ENCODE assay signal across 8 cellular contexts in the genomic region with DNA sequence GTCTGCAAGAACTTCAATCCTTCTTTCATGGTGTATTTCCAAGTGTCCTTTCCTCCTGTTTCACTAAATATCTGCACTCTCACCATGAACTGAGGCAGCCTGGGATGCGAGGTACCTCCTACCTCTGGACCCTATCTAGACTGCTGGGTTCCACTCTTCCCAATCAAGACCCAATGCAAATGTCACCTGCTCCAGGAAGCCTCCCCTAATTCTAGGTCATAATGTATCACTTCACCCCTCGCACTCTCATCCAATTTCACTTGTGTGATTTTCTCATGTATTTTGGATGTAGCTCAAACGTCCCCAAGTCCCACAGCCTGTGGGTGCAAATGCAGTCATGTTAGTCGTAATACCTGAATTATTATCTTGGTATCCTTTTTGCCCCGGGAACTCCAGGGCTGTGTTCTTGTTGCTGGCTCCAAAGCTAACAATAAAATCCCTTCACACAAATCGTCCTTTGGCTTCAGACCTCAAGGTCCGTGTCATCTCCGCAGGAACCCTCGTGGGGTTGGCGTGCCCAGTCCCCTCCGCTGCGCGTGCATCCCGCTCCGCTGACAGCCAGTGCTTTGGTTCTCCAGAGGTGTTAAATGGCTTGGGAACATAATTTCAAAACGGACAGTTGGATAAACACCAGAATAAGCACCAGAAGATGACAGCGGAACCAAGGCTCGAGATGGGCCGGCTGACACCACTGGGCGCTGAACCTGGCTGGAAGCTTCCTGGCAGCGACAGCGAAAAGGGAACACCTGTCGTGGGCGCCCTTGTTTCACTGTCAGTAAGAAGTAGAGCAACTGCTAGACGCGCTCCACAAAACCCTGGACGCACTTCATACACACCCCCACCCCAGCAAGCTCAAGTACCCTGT. TPM values are rescaled to one million over a fixed set of nuclear protein-coding genes. Genes with fewer than 3 reads are reported as not detected.
A peak's percentile ranks its signal among the peaks of the same experiment; 100 is the strongest.
DNase-seq lines count a peak whose midpoint lies in the region; ATAC-seq and TF ChIP-seq lines count a peak whose summit lies in the region.

No MANE protein-coding gene starts in this region.

- H3K18ac ChIP-seq in mesendoderm (ENCODE audit: low read length), result no peak overlapping the region

- H3K56ac ChIP-seq in mesendoderm (ENCODE audit: low read length), result peak overlapping the region; percentile 89

- ATAC-seq in heart right ventricle, result no peak
- no peak for ATAC-seq in left cardiac atrium
- no peak for ATAC-seq in body of pancreas
- no peak for ATAC-seq in upper lobe of right lung
- ATAC-seq in HG02610 (IDR thresholded peaks at IDR 0.05; ENCODE audit: unreplicated experiment), result no peak

- H3K27me3 ChIP-seq in heart right ventricle (no peaks in the 10 kb centered on the region), body of pancreas (no peaks in the 10 kb centered on the region), mesendoderm (ENCODE audit: insufficient read depth, low read length, poor library complexity) (no peaks in the 10 kb centered on the region), upper lobe of right lung (no peaks in the 10 kb centered on the region)

- intact Hi-C loops in heart right ventricle (cut with DNase I) (loop anchor here in 6 of 10 donors (5.0 to 10.0 kb wide), 5 partner anchors 113 to 210 kb away; no protein-coding TSS in a partner anchor), left cardiac atrium (cut with DNase I) (no loop called here), body of pancreas (cut with DNase I) (loop anchor here (10.0 kb wide), 1 partner anchor 143 kb away; no protein-coding TSS in a partner anchor), upper lobe of right lung (cut with DNase I) (no loop called here)

- H3K4me3 ChIP-seq in heart right ventricle (peak overlapping the region; percentile 51 to 88 (median 79)), body of pancreas (peak overlapping the region; percentile 33 to 87), mesendoderm (ENCODE audit: low read length) (peak overlapping the region; percentile 55), upper lobe of right lung (peak overlapping the region; percentile 77)

- no peak overlapping the region for H2BK15ac ChIP-seq in mesendoderm (replicated peaks; ENCODE audit: low read depth)

- H3K79me2 ChIP-seq in mesendoderm (ENCODE audit: control insufficient read depth, insufficient read depth, low read length), result peaks cover 31% of the 10 kb centered on the region

- H3K4me2 ChIP-seq in mesendoderm (ENCODE audit: low read length), result peak overlapping the region; percentile 83

- TF ChIP-seq CTCF in heart right ventricle (IDR thresholded peaks at IDR 0.05) (no peak), body of pancreas (IDR thresholded peaks at IDR 0.05) (no peak), upper lobe of right lung (IDR thresholded peaks at IDR 0.05) (no peak)

- H2BK120ac ChIP-seq in mesendoderm (ENCODE audit: low read depth, low read length), result no peak overlapping the region

- H3K4ac ChIP-seq in mesendoderm (ENCODE audit: low read depth, low read length), result no peak overlapping the region

- H2AK5ac ChIP-seq in mesendoderm (ENCODE audit: low read length), result no peak overlapping the region

- H4K8ac ChIP-seq in mesendoderm (ENCODE audit: low read depth, low read length), result no peak overlapping the region

- peak overlapping the region; percentile 45 for H3K23ac ChIP-seq in mesendoderm (ENCODE audit: low read length)

- TF ChIP-seq POLR2A in body of pancreas (IDR thresholded peaks at IDR 0.05), result no peak

- H4K5ac ChIP-seq in mesendoderm (ENCODE audit: low read length), result no peak overlapping the region

- no peak overlapping the region for H2BK5ac ChIP-seq in mesendoderm (ENCODE audit: low read length)

- peaks cover 14% of the 10 kb centered on the region for H3K79me1 ChIP-seq in mesendoderm (ENCODE audit: low read length)

- H3K9me3 ChIP-seq in heart right ventricle (peaks cover 0 to 7% (median 0%) of the 10 kb centered on the region in 11 donors), body of pancreas (no peaks in the 10 kb centered on the region), upper lobe of right lung (no peaks in the 10 kb centered on the region)

- H3K4me1 ChIP-seq in heart right ventricle (peaks cover 4 to 63% (median 32%) of the 10 kb centered on the region in 9 donors), body of pancreas (peaks cover 30% of the 10 kb centered on the region), mesendoderm (ENCODE audit: control insufficient read depth, low read depth, low read length) (peaks cover 10% of the 10 kb centered on the region), upper lobe of right lung (peaks cover 28% of the 10 kb centered on the region)

- no peaks in the 10 kb centered on the region for H3K36me3 ChIP-seq in heart right ventricle
- H3K36me3 ChIP-seq in body of pancreas (replicated peaks in 1 of 2; ENCODE audit: insufficient read depth in 1 of 2, low read depth in 2 of 2), result no peaks in the 10 kb centered on the region
- no peaks in the 10 kb centered on the region for H3K36me3 ChIP-seq in mesendoderm (ENCODE audit: control insufficient read depth, insufficient read depth, low read length)
- H3K36me3 ChIP-seq in upper lobe of right lung, result no peaks in the 10 kb centered on the region

- H3K27ac ChIP-seq in heart right ventricle, result peak overlapping the region in 8 of 10 donors; percentile 86 to 99 (median 95)
- peak overlapping the region in 3 of 4 donors; percentile 92 to 98 (median 97) for H3K27ac ChIP-seq in body of pancreas
- no peak overlapping the region for H3K27ac ChIP-seq in mesendoderm (ENCODE audit: low read depth, low read length)
- H3K27ac ChIP-seq in upper lobe of right lung, result peak overlapping the region; percentile 92

- 81 to 83% methylated on average over 27 of the region's 27 CpGs for WGBS in heart right ventricle, 2 donors
- WGBS in body of pancreas, 2 donors, result 50 to 59% methylated on average over 27 of the region's 27 CpGs
- no CpG with 5 or more reads among the region's 27 CpGs for WGBS in mesendoderm (ENCODE audit: extremely low coverage, insufficient coverage, low lambda C conversion rate)

- DNase-seq in heart right ventricle (no peak), left cardiac atrium (no peak), body of pancreas (peak in 1 of 4 donors; percentile 34), mesendoderm (no peak), upper lobe of right lung (no peak), DMS153 treated with DMSO at 0.1 percent for 48 hours (lab: John Stamatoyannopoulos, UW; ENCODE audit: unreplicated experiment) (no peak), NCI-H128 (lab: John Stamatoyannopoulos, UW; ENCODE audit: unreplicated experiment) (no peak)

- peak overlapping the region; percentile 75 for H3K9ac ChIP-seq in mesendoderm (ENCODE audit: low read length)

RNA-seq across cellular contexts. Expression of a gene that starts 1.0 kb away (rescaled TPM):
- total RNA-seq in heart right ventricle (10 to 100 TPM; 29.4 to 78.7 (median 51.3) TPM), left cardiac atrium (10 to 100 TPM; 35.3 to 59.3 TPM), body of pancreas (10 to 100 TPM; 28.5 to 29.7 TPM), upper lobe of right lung (125 TPM)
- polyA plus RNA-seq in heart right ventricle, result 1 to 10 TPM; 2.7 to 9.2 TPM
- polyA plus RNA-seq in mesendoderm (2013, experiment 1 of 2), result 25.9 TPM
- 25.8 TPM for polyA plus RNA-seq in mesendoderm (2013, experiment 2 of 2)

Comparison
In these comparisons a context has a peak if more than half of its experiments do, and no peak if none do; other contexts are left out.
1. intact Hi-C loops: an anchor here in heart right ventricle (5.0 to 10.0 kb wide) and body of pancreas (10.0 kb wide); none called in left cardiac atrium and upper lobe of right lung.